In genomic region chr9:138024831-138025291, GRCh38 we compare ENCODE assay signal across 15 cellular contexts.
"Had no signal": no experiment of that assay in that cellular context is flagged by ENCODE, and none has a peak within 500 bp of the region (broad histone marks: within the 10 kb centered on the region; RNA-seq: fewer than 3 reads in every experiment).

No MANE protein-coding gene starts in this region.

- H3K4me1 ChIP-seq: ascending aorta had no signal

- H3K4me3 Mint-ChIP-seq: activated B cell treated with CpG ODN at 0.5 μM for 24 hours; activated CD4-positive, alpha-beta T cell treated with anti-CD3 and anti-CD28 coated beads, Interleukin-2, amount 10 ng/mL, durations not matched to agents 24 days and 14 days; activated naive CD4-positive, alpha-beta T cell treated with anti-CD3 and anti-CD28 coated beads, Interleukin-2, amount 10 ng/mL, durations not matched to agents 7 days and 5 days; activated T-helper 17 cell treated with anti-CD3 and anti-CD28 coated beads, Interleukin-2, amount 50 U/mL, for 72 hours; neural crest cell had no signal

- H3K27me3 ChIP-seq: ascending aorta, ovary had no signal

- ATAC-seq: activated T-helper 17 cell treated with anti-CD3 and anti-CD28 coated beads, Interleukin-2, amount 50 U/mL, for 72 hours; left ventricle myocardium superior; T-helper 17 cell had no signal

- H3K27ac Mint-ChIP-seq: activated B cell treated with CpG ODN at 0.5 μM for 24 hours; activated CD4-positive, alpha-beta T cell treated with anti-CD3 and anti-CD28 coated beads, Interleukin-2, amount 10 ng/mL, durations not matched to agents 24 days and 14 days; activated naive CD4-positive, alpha-beta T cell treated with anti-CD3 and anti-CD28 coated beads, Interleukin-2, amount 10 ng/mL, durations not matched to agents 7 days and 5 days; activated T-helper 17 cell treated with anti-CD3 and anti-CD28 coated beads, Interleukin-2, amount 50 U/mL, for 72 hours; T-helper 17 cell had no signal

- H3K9me3 ChIP-seq: ascending aorta, ovary had no signal

- H3K36me3 Mint-ChIP-seq: activated naive CD4-positive, alpha-beta T cell treated with anti-CD3 and anti-CD28 coated beads, Interleukin-2, amount 10 ng/mL, durations not matched to agents 7 days and 5 days had no signal

- H3K4me3 ChIP-seq: ascending aorta, ovary had no signal

- H3K4me1 Mint-ChIP-seq: activated B cell treated with CpG ODN at 0.5 μM for 24 hours; activated CD4-positive, alpha-beta T cell treated with anti-CD3 and anti-CD28 coated beads, Interleukin-2, amount 10 ng/mL, durations not matched to agents 24 days and 14 days; activated T-helper 17 cell treated with anti-CD3 and anti-CD28 coated beads, Interleukin-2, amount 50 U/mL, for 72 hours; neural crest cell had no signal

- DNase-seq: activated CD4-positive, alpha-beta T cell treated with anti-CD3 and anti-CD28 coated beads, Interleukin-2, amount 10 ng/mL, durations not matched to agents 24 days and 14 days; activated naive CD4-positive, alpha-beta T cell treated with anti-CD3 and anti-CD28 coated beads, Interleukin-2, amount 10 ng/mL, durations not matched to agents 7 days and 5 days; erythroblast; islet precursor cell; left ventricle myocardium superior; stimulated activated CD4-positive, alpha-beta T cell treated with anti-CD3 and anti-CD28 coated beads, Interleukin-2, amount 100 ng/mL, for 48 hours; stimulated activated naive CD4-positive, alpha-beta T cell; substantia nigra; T-helper 17 cell; trophoblast cell had no signal

- H3K36me3 ChIP-seq: ascending aorta, ovary had no signal

- H3K27ac ChIP-seq: ascending aorta, ovary had no signal

- H3K9me3 Mint-ChIP-seq: activated CD4-positive, alpha-beta T cell treated with anti-CD3 and anti-CD28 coated beads, Interleukin-2, amount 10 ng/mL, durations not matched to agents 24 days and 14 days; activated T-helper 17 cell treated with anti-CD3 and anti-CD28 coated beads, Interleukin-2, amount 50 U/mL, for 72 hours; neural crest cell had no signal
